ENCODE assay signal across 11 cellular contexts in the genomic region with DNA sequence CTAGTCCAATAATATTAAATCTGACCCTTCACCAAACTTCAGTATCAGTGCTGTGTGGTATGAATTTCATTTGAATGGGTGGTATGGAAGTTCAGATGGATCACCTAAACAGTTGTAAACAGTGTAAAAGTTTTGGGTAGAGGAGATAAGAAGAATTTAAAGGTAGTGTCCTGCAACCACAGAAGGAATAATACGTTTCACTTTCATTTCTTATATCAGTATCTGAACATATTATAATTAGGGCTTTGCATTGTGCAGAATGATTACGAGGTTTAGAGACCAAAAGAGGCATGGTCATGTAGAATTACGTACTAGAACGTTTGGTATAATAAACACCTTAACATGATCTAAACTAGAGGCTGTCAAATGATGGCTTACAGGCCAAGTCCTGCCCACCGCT.
DNase-seq lines count a peak whose midpoint lies in the region; ATAC-seq and TF ChIP-seq lines count a peak whose summit lies in the region.
"Had no signal": no experiment of that assay in that cellular context is flagged by ENCODE, and none has a peak within 500 bp of the region (broad histone marks: within the 10 kb centered on the region; RNA-seq: fewer than 3 reads in every experiment).

No MANE protein-coding gene starts in this region.

- no peak overlapping the region for H3K4me3 ChIP-seq in GM12865 (ENCODE audit: low read depth, low read length)
- H3K4me3 ChIP-seq in coronary artery, result peak overlapping the region; percentile 21
- no peak overlapping the region for H3K4me3 ChIP-seq in smooth muscle cell
- H3K4me3 ChIP-seq: left lung, suprapubic skin had no signal

- no peaks in the 10 kb centered on the region for H3K36me3 ChIP-seq in smooth muscle cell (ENCODE audit: low read depth)
- H3K36me3 ChIP-seq: left lung, suprapubic skin had no signal

- no peaks in the 10 kb centered on the region for H4K20me1 ChIP-seq in smooth muscle cell (ENCODE audit: low read depth)

- DNase-seq in GM12865 (ENCODE audit: low read depth) (peak; percentile 6), coronary artery (ENCODE audit: low spot score) (no peak), NOMO-1 (lab: John Stamatoyannopoulos, UW; ENCODE audit: unreplicated experiment in 2 of 2) (no peak), hepatic stellate cell (ENCODE audit: low spot score) (no peak), DMS 273 treated with DMSO at 0.1 percent for 48 hours (lab: John Stamatoyannopoulos, UW) (no peak), smooth muscle cell (lab: John Stamatoyannopoulos, UW; ENCODE audit: unreplicated experiment) (no peak)
- DNase-seq: left lung had no signal

- TF ChIP-seq CTCF in GM12865 (IDR thresholded peaks at IDR 0.05; ENCODE audit: insufficient read depth, low read depth, low read length, missing control alignments) (no peak), coronary artery (IDR thresholded peaks at IDR 0.05) (no peak), smooth muscle cell (IDR thresholded peaks at IDR 0.05; ENCODE audit: borderline replicate concordance, insufficient read depth, poor library complexity, severe bottlenecking) (no peak)

- no peak overlapping the region for H2AFZ ChIP-seq in smooth muscle cell (ENCODE audit: low read depth)
- H2AFZ ChIP-seq: parathyroid adenoma had no signal

- H3K27me3 ChIP-seq in smooth muscle cell (ENCODE audit: low read depth), result no peaks in the 10 kb centered on the region
- H3K27me3 ChIP-seq: left lung, suprapubic skin had no signal

- peaks cover 95% of the 10 kb centered on the region for H3K79me2 ChIP-seq in smooth muscle cell (ENCODE audit: low read depth)
- H3K79me2 ChIP-seq: parathyroid adenoma had no signal

- H3K27ac ChIP-seq in coronary artery (no peak overlapping the region), smooth muscle cell (ENCODE audit: low read depth) (no peak overlapping the region)
- H3K27ac ChIP-seq: left lung, parathyroid adenoma, suprapubic skin had no signal

- H3K4me1 ChIP-seq in smooth muscle cell (ENCODE audit: low read depth), result peaks cover 7% of the 10 kb centered on the region
- H3K4me1 ChIP-seq: left lung, parathyroid adenoma had no signal

- WGBS in smooth muscle cell (ENCODE audit: low lambda C conversion rate), result 63% methylated on average over 5 of the region's 5 CpGs

- peaks cover 7% of the 10 kb centered on the region for H3F3A ChIP-seq in smooth muscle cell (ENCODE audit: low read depth)

- H3K4me2 ChIP-seq in smooth muscle cell, result no peak overlapping the region

- ATAC-seq in GM19372 (IDR thresholded peaks at IDR 0.05; ENCODE audit: low read depth, unreplicated experiment) (peak; percentile 69), HG03060 (IDR thresholded peaks at IDR 0.05; ENCODE audit: low read depth, unreplicated experiment) (peak; percentile 78)
- ATAC-seq: left lung had no signal

- no peak overlapping the region for H3K9ac ChIP-seq in smooth muscle cell (ENCODE audit: low read depth)
- H3K9ac ChIP-seq: parathyroid adenoma had no signal

- H3K9me3 ChIP-seq in smooth muscle cell (replicated peaks; ENCODE audit: low read depth), result no peaks in the 10 kb centered on the region
- H3K9me3 ChIP-seq: left lung, suprapubic skin had no signal
